ENCODE assay signal across 1 cellular context in genomic region chr17:82300707-82301270, GRCh38.
TF ChIP-seq lines count a peak whose summit lies in the region.

No MANE protein-coding gene starts in this region.

TF ChIP-seq in HepG2, 621 proteins besides CTCF, POLR2A, EP300 and RAD21 (continued from another document and continues in another):
- no peak for TF ChIP-seq ZNF503 (CRISPR knock-in tag; IDR thresholded peaks at IDR 0.05)
- TF ChIP-seq ZNF629 (CRISPR knock-in tag; conservative IDR thresholded peaks at IDR 0.05): no peak
- no peak for TF ChIP-seq SSRP1 (CRISPR knock-in tag; IDR thresholded peaks at IDR 0.05)
- no peak for TF ChIP-seq DDIT3 (CRISPR knock-in tag; IDR thresholded peaks at IDR 0.05)
- TF ChIP-seq CERS6 (CRISPR knock-in tag; IDR thresholded peaks at IDR 0.05): no peak
- no peak for TF ChIP-seq SP1 (IDR thresholded peaks at IDR 0.05)
- TF ChIP-seq SP1 (CRISPR knock-in tag; IDR thresholded peaks at IDR 0.05): no peak
- TF ChIP-seq SALL1 (CRISPR knock-in tag; IDR thresholded peaks at IDR 0.05): peak; percentile 63; the same call in 1 of the 2 replicates
- no peak for TF ChIP-seq JDP2 (CRISPR knock-in tag; IDR thresholded peaks at IDR 0.05; ENCODE audit: borderline replicate concordance)
- no peak for TF ChIP-seq ZNF33A (CRISPR knock-in tag; IDR thresholded peaks at IDR 0.05; ENCODE audit: borderline replicate concordance)
- TF ChIP-seq SETDB1 (CRISPR knock-in tag; IDR thresholded peaks at IDR 0.05; ENCODE audit: borderline replicate concordance): no peak
- TF ChIP-seq ATRX (CRISPR knock-in tag; IDR thresholded peaks at IDR 0.05; ENCODE audit: borderline replicate concordance): no peak
- TF ChIP-seq MEIS1 (CRISPR knock-in tag; IDR thresholded peaks at IDR 0.05; ENCODE audit: borderline replicate concordance): no peak
- no peak for TF ChIP-seq MTERF4 (CRISPR knock-in tag; IDR thresholded peaks at IDR 0.05)
- no peak for TF ChIP-seq GZF1 (CRISPR knock-in tag; IDR thresholded peaks at IDR 0.05)
- TF ChIP-seq FOXO4 (CRISPR knock-in tag; conservative IDR thresholded peaks at IDR 0.05): no peak
- no peak for TF ChIP-seq ZNF256 (CRISPR knock-in tag; conservative IDR thresholded peaks at IDR 0.05)
- no peak for TF ChIP-seq MED8 (CRISPR knock-in tag; IDR thresholded peaks at IDR 0.05; ENCODE audit: insufficient replicate concordance)
- no peak for TF ChIP-seq ZNF777 (CRISPR knock-in tag; IDR thresholded peaks at IDR 0.05)
- peak; percentile 99 for TF ChIP-seq HNRNPL (IDR thresholded peaks at IDR 0.05; ENCODE audit: low read depth, low read length)
- no peak for TF ChIP-seq JARID2 (CRISPR knock-in tag; IDR thresholded peaks at IDR 0.05; ENCODE audit: insufficient replicate concordance)
- TF ChIP-seq PLRG1 (conservative IDR thresholded peaks at IDR 0.05): no peak
- TF ChIP-seq MTA3 (CRISPR knock-in tag; IDR thresholded peaks at IDR 0.05): no peak
- no peak for TF ChIP-seq TAF15 (IDR thresholded peaks at IDR 0.05; ENCODE audit: low read depth, low read length, poor library complexity, severe bottlenecking)
- no peak for TF ChIP-seq NCOA2 (CRISPR knock-in tag; IDR thresholded peaks at IDR 0.05)
- no peak for TF ChIP-seq ZNF530 (CRISPR knock-in tag; IDR thresholded peaks at IDR 0.05; ENCODE audit: low read depth)
- TF ChIP-seq ZNF7 (CRISPR knock-in tag; IDR thresholded peaks at IDR 0.05): no peak
- no peak for TF ChIP-seq ZEB1 (IDR thresholded peaks at IDR 0.05; ENCODE audit: insufficient replicate concordance, low read depth)
- no peak for TF ChIP-seq SP4 (CRISPR knock-in tag; IDR thresholded peaks at IDR 0.05)
- no peak for TF ChIP-seq REST (IDR thresholded peaks at IDR 0.05; ENCODE audit: borderline replicate concordance in 1 of 2, low read depth in 1 of 2, low read length in 2 of 2)
- no peak for TF ChIP-seq ZNF709 (CRISPR knock-in tag; IDR thresholded peaks at IDR 0.05)
- TF ChIP-seq SUZ12 (IDR thresholded peaks at IDR 0.05; ENCODE audit: low read depth, low read length): no peak
- no peak for TF ChIP-seq ATAD3A (CRISPR knock-in tag; IDR thresholded peaks at IDR 0.05)
- no peak for TF ChIP-seq ZBTB40 (IDR thresholded peaks at IDR 0.05)
- TF ChIP-seq ZBTB40 (CRISPR knock-in tag; IDR thresholded peaks at IDR 0.05): peak; percentile 47; the same call in 1 of the 2 replicates
- peak; percentile 16; the same call in 1 of the 2 replicates for TF ChIP-seq ZNF350 (CRISPR knock-in tag; IDR thresholded peaks at IDR 0.05; ENCODE audit: borderline replicate concordance, low read depth)
- 0 out of 2 replicates have a peak, but pooled peaks have one; percentile 27 for TF ChIP-seq ZFP90 (CRISPR knock-in tag; IDR thresholded peaks at IDR 0.05; ENCODE audit: borderline replicate concordance)
- peak; percentile 68; the same call in 1 of the 2 replicates for TF ChIP-seq MYC (CRISPR knock-in tag; IDR thresholded peaks at IDR 0.05; ENCODE audit: borderline replicate concordance)
- no peak for TF ChIP-seq MAFF (IDR thresholded peaks at IDR 0.05; ENCODE audit: low read depth, low read length)
- TF ChIP-seq ZNF33B (CRISPR knock-in tag; IDR thresholded peaks at IDR 0.05): 0 out of 2 replicates have a peak, but pooled peaks have one; percentile 28
- TF ChIP-seq ZNF703 (CRISPR knock-in tag; IDR thresholded peaks at IDR 0.05; ENCODE audit: borderline replicate concordance): no peak
- no peak for TF ChIP-seq RAD51 (IDR thresholded peaks at IDR 0.05; ENCODE audit: borderline replicate concordance)
- peak; percentile 80 for TF ChIP-seq PATZ1 (CRISPR knock-in tag; IDR thresholded peaks at IDR 0.05)
- no peak for TF ChIP-seq ONECUT2 (CRISPR knock-in tag; IDR thresholded peaks at IDR 0.05)
- peak; percentile 71 for TF ChIP-seq TEAD3 (CRISPR knock-in tag; optimal IDR thresholded peaks at IDR 0.05; ENCODE audit: borderline replicate concordance)
- TF ChIP-seq SOX13 (IDR thresholded peaks at IDR 0.05): no peak
- peak in 1 of 2 experiments; percentile 44; a peak in 1 of 4 replicates for TF ChIP-seq SOX13 (CRISPR knock-in tag; conservative IDR thresholded peaks at IDR 0.05 in 1 of 2, IDR thresholded peaks at IDR 0.05 in 1 of 2)
- 0 out of 2 replicates have a peak, but pooled peaks have one; percentile 16 for TF ChIP-seq ZSCAN21 (CRISPR knock-in tag; IDR thresholded peaks at IDR 0.05; ENCODE audit: borderline replicate concordance)
